In the genomic region with DNA sequence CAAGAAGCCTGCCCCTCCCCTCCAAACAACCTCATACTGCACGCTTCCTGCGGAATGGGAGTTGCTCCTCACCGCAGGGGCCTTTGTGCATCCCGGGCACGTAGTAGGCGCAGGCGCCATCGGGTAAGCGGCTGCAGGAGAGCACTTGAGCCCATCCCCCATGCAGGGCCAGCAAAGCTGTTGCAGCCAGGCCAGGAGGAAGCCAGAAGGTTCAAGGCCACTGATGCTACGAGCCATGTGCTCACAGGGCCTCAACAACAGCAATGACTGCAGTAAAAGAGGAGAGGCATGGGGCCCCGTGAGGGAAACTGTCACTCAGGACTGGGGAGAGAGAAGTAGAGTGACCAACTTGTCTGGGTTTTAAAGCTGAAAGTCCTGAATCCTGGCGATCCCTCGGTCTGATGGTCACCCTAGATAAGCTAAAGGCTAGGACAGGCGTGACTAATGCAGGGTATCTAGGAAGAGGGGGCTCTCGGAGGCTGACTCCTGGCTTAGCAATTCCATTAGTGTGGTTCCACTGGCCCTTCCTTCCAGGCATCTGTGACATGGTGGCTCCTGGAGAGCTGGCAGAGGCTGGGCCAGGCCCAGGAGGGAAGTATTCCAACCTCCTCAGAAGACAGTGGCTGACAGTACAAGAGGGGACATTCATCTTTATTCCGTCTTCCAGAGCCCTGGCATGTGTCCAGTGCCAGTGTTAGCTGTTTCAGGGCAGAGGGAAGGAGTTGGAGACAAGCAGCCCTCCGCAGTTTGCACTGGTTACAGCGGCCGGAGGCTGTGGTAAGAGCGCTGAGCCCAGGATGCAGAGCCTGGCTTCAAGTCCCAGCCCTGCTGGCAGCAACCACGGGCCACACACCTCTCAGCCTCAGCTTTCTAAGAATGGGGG, we compare ENCODE assay signal across 1 cellular context.
TF ChIP-seq lines count a peak whose summit lies in the region.

No MANE protein-coding gene starts in this region.

TF ChIP-seq in HCT116, 20 proteins besides CTCF, POLR2A, EP300 and RAD21:
- TF ChIP-seq POLR2AphosphoS5 (IDR thresholded peaks at IDR 0.05; ENCODE audit: low read depth, low read length): peak; percentile 42; the same call in 1 of the 2 replicates
- TF ChIP-seq YY1 (IDR thresholded peaks at IDR 0.05; ENCODE audit: extremely low read depth, insufficient replicate concordance, low read depth, low read length): no peak
- no peak for TF ChIP-seq ZNF274 (IDR thresholded peaks at IDR 0.05; ENCODE audit: low read depth, low read length)
TF ChIP-seq in HCT116: peak in this region for 1.
